ENCODE assay signal across 1 cellular context in the genomic region with DNA sequence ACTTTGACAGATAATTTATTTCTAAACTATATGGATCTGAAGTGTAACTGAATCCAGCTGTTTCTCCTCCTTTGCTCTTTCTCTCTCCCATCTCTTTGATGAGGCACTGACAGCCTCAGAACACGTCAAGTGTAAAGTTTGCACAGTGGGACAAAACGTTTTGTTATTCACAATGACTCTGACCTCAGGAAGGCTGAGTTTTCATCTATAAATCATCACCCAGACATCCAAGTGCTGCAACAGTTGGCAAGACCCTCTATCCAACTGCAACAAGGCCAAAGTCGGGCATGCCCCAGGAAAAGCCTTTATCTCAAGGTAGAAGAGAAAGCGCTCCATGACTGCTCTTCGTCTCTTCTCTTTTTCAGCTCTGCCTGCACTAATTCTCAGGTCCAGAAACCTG.
TF ChIP-seq lines count a peak whose summit lies in the region.

No MANE protein-coding gene starts in this region.

TF ChIP-seq in A549, 52 proteins besides CTCF, POLR2A, EP300 and RAD21 (continued from another document):
- TF ChIP-seq JUNB (IDR thresholded peaks at IDR 0.05) (peak; percentile 53; the same call in 1 of the 2 replicates), ZC3H11A (IDR thresholded peaks at IDR 0.05) (no peak)
- TF ChIP-seq, protein P1, sequence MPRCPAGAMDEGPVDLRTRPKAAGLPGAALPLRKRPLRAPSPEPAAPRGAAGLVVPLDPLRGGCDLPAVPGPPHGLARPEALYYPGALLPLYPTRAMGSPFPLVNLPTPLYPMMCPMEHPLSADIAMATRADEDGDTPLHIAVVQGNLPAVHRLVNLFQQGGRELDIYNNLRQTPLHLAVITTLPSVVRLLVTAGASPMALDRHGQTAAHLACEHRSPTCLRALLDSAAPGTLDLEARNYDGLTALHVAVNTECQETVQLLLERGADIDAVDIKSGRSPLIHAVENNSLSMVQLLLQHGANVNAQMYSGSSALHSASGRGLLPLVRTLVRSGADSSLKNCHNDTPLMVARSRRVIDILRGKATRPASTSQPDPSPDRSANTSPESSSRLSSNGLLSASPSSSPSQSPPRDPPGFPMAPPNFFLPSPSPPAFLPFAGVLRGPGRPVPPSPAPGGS (IDR thresholded peaks at IDR 0.05), result no peak
